8 cellular contexts compared by ENCODE assay signal in the genomic region with DNA sequence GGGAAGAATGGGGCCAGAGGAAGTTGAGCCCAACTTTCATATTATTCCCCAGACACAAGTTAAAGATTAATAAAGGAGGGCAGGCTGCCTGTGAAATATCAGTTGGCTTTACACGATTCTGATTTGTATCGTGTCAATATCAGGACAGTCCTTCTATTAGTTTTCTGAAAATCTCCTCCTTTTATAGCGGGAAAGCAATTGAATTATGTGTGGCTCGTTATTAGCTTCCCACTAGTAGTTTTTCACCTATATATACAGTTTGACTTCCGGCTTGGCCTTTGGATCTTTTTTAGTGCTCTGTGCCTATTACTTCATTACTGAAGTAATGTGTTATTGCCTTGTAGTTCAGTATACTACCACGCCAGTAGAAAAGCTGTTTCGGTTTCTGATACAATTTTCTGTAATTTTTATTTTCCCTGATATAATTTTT. TPM values are rescaled to one million over a fixed set of nuclear protein-coding genes. Genes with fewer than 3 reads are reported as not detected.
DNase-seq lines count a peak whose midpoint lies in the region; ATAC-seq and TF ChIP-seq lines count a peak whose summit lies in the region.
"Had no signal": no experiment of that assay in that cellular context is flagged by ENCODE, and none has a peak within 500 bp of the region (broad histone marks: within the 10 kb centered on the region; RNA-seq: fewer than 3 reads in every experiment).

No MANE protein-coding gene starts in this region.

- H3K27me3 ChIP-seq in iPS-18a (ENCODE audit: control insufficient read depth, insufficient read depth, low read length): peaks cover 14% of the 10 kb centered on the region
- H3K27me3 ChIP-seq in skeletal muscle tissue (ENCODE audit: control insufficient read depth in 3 of 3, insufficient read depth in 3 of 3, low read length in 3 of 3): no peaks in the 10 kb centered on the region

- no peaks in the 10 kb centered on the region for H3K9me3 ChIP-seq in HEK293 (ENCODE audit: control insufficient read depth, insufficient read depth, low read depth, low read length)
- H3K9me3 ChIP-seq in iPS-18a (ENCODE audit: control insufficient read depth, low read depth, low read length): no peaks in the 10 kb centered on the region
- no peaks in the 10 kb centered on the region for H3K9me3 ChIP-seq in skeletal muscle tissue (ENCODE audit: control insufficient read depth in 3 of 3, low read length in 3 of 3)

- POLR2A ChIA-PET in HEK293 (lab: Yijun Ruan, JAX): interaction anchor here (1.0 kb wide), 1 partner anchor 9 kb away, joined by 3 read pairs; no protein-coding TSS in a partner anchor

- peak overlapping the region; percentile 91 for H3K4me3 ChIP-seq in HEK293 (ENCODE audit: low read depth, low read length)
- peak overlapping the region; percentile 99 for H3K4me3 ChIP-seq in iPS-18a (ENCODE audit: low read length)
- peak overlapping the region; percentile 88 to 95 (median 90) for H3K4me3 ChIP-seq in skeletal muscle tissue (ENCODE audit: low read length in 3 of 3)

- no peak for TF ChIP-seq CTCF in HEK293 (tag by site-specific recombination; IDR thresholded peaks at IDR 0.05)
- no peak for TF ChIP-seq CTCF in VCaP (conservative IDR thresholded peaks at IDR 0.05)

- no peak for ATAC-seq in HG03520 (IDR thresholded peaks at IDR 0.05; ENCODE audit: unreplicated experiment)

- H3K27ac ChIP-seq in HEK293 (ENCODE audit: extremely low read depth, low read depth, low read length): peak overlapping the region; percentile 85; the same call in 1 of the 2 replicates
- H3K27ac ChIP-seq in VCaP: peak overlapping the region; percentile 94
- H3K27ac ChIP-seq in iPS-18a (ENCODE audit: low read length): no peak overlapping the region
- peak overlapping the region; percentile 99 for H3K27ac ChIP-seq in skeletal muscle tissue (ENCODE audit: low read depth, low read length)

- H3K9ac ChIP-seq in iPS-18a (ENCODE audit: low read length) (peak overlapping the region; percentile 83), skeletal muscle tissue (ENCODE audit: low read depth in 1 of 3, low read length in 3 of 3) (peak overlapping the region; percentile 83 to 99 (median 97))

- no peak for DNase-seq in NCI-H774 (lab: John Stamatoyannopoulos, UW)
- no peak for DNase-seq in activated gamma-delta T cell treated with Interleukin-2 at 50 U/mL for 16 hours
- DNase-seq: stimulated activated CD4-positive, alpha-beta T cell treated with anti-CD3 and anti-CD28 coated beads, Interleukin-4, amount 100 ng/mL, for 1 hour had no signal

- H3K4me1 ChIP-seq in HEK293 (ENCODE audit: control insufficient read depth, insufficient read depth, low read length) (peaks cover 6% of the 10 kb centered on the region; the same call in 1 of the 2 replicates), iPS-18a (ENCODE audit: control insufficient read depth, low read depth, low read length) (peaks cover 34% of the 10 kb centered on the region), skeletal muscle tissue (ENCODE audit: control insufficient read depth in 3 of 3, insufficient read depth in 3 of 3, low read length in 3 of 3) (peaks cover 0 to 9% (median 2%) of the 10 kb centered on the region in 3 donors)

- CTCF ChIA-PET in HEK293 (lab: Yijun Ruan, JAX): interaction anchor here (0.6 to 1.9 kb wide), 5 partner anchors 46 to 139 kb away, joined by 3 to 5 read pairs (median 4); no protein-coding TSS in a partner anchor

- H3K36me3 ChIP-seq in HEK293 (ENCODE audit: control insufficient read depth in 2 of 2, insufficient read depth in 1 of 2, low read length in 2 of 2) (peaks cover 0 to 13% of the 10 kb centered on the region in 2 experiments; a peak in 1 of 3 replicates), iPS-18a (ENCODE audit: control insufficient read depth, low read depth, low read length) (no peaks in the 10 kb centered on the region), skeletal muscle tissue (ENCODE audit: control insufficient read depth in 3 of 3, insufficient read depth in 3 of 3, low read length in 3 of 3) (peaks cover 5 to 15% (median 8%) of the 10 kb centered on the region in 3 donors)

TF ChIP-seq in HEK293, 187 proteins besides CTCF, POLR2A, EP300 and RAD21:
- no peak for TF ChIP-seq SP3 (tag by site-specific recombination; IDR thresholded peaks at IDR 0.05)
- TF ChIP-seq, protein P1, sequence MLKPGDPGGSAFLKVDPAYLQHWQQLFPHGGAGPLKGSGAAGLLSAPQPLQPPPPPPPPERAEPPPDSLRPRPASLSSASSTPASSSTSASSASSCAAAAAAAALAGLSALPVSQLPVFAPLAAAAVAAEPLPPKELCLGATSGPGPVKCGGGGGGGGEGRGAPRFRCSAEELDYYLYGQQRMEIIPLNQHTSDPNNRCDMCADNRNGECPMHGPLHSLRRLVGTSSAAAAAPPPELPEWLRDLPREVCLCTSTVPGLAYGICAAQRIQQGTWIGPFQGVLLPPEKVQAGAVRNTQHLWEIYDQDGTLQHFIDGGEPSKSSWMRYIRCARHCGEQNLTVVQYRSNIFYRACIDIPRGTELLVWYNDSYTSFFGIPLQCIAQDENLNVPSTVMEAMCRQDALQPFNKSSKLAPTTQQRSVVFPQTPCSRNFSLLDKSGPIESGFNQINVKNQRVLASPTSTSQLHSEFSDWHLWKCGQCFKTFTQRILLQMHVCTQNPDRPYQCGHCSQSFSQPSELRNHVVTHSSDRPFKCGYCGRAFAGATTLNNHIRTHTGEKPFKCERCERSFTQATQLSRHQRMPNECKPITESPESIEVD (tag by site-specific recombination; IDR thresholded peaks at IDR 0.05): peak; percentile 46; the same call in 1 of the 2 replicates
TF ChIP-seq in HEK293: peak in this region for 1.

RNA-seq across cellular contexts. Expression of a gene that starts 1.8 kb away (rescaled TPM):
- 311 TPM for total RNA-seq in skeletal muscle tissue
